ENCODE assay signal across 1 cellular context in genomic region chr2:183207110-183207509, GRCh38.
TF ChIP-seq lines count a peak whose summit lies in the region.

No MANE protein-coding gene starts in this region.

TF ChIP-seq in K562, 482 proteins besides CTCF, POLR2A, EP300 and RAD21 (continued from another document):
- TF ChIP-seq, protein P1, sequence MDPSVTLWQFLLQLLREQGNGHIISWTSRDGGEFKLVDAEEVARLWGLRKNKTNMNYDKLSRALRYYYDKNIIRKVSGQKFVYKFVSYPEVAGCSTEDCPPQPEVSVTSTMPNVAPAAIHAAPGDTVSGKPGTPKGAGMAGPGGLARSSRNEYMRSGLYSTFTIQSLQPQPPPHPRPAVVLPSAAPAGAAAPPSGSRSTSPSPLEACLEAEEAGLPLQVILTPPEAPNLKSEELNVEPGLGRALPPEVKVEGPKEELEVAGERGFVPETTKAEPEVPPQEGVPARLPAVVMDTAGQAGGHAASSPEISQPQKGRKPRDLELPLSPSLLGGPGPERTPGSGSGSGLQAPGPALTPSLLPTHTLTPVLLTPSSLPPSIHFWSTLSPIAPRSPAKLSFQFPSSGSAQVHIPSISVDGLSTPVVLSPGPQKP (CRISPR knock-in tag; IDR thresholded peaks at IDR 0.05) = no peak
- peak; percentile 51; the same call in 1 of the 2 replicates for TF ChIP-seq TCF7 (IDR thresholded peaks at IDR 0.05; ENCODE audit: borderline replicate concordance)
- TF ChIP-seq HIVEP1 (CRISPR knock-in tag; IDR thresholded peaks at IDR 0.05) = no peak
- TF ChIP-seq LEF1 (IDR thresholded peaks at IDR 0.05) = peak; percentile 66; the same call in 1 of the 2 replicates
- no peak for TF ChIP-seq ILF3 (IDR thresholded peaks at IDR 0.05; ENCODE audit: borderline replicate concordance)
- no peak for TF ChIP-seq ZSCAN29 (IDR thresholded peaks at IDR 0.05)
- TF ChIP-seq SRSF9 (IDR thresholded peaks at IDR 0.05; ENCODE audit: borderline replicate concordance, low read depth, low read length) = no peak
- TF ChIP-seq GABPA (tag; conservative IDR thresholded peaks at IDR 0.05; ENCODE audit: low read depth) = no peak
TF ChIP-seq in K562: peak in this region for 3.
